In genomic region chr2:229431331-229431954, GRCh38 we compare ENCODE assay signal across 8 cellular contexts.
A peak's percentile ranks its signal among the peaks of the same experiment; 100 is the strongest.
DNase-seq lines count a peak whose midpoint lies in the region; ATAC-seq, FAIRE-seq and TF ChIP-seq lines count a peak whose summit lies in the region.

No MANE protein-coding gene starts in this region.

- no peaks in the 10 kb centered on the region for H3K27me3 ChIP-seq in GM12878 (replicated peaks in 1 of 2; ENCODE audit: control insufficient read depth in 2 of 2, insufficient read depth in 2 of 2, low read length in 1 of 2)
- H3K27me3 ChIP-seq in right lobe of liver = no peaks in the 10 kb centered on the region

- FAIRE-seq in GM12878 (lab: Jason Lieb, UNC) = no peak

- H3K27ac ChIP-seq in GM12878 (ENCODE audit: control insufficient read depth, insufficient read depth) (no peak overlapping the region), right lobe of liver (no peak overlapping the region)

- H3K9me3 ChIP-seq in GM12878 (replicated peaks; ENCODE audit: control insufficient read depth, insufficient read depth, low read length) (no peaks in the 10 kb centered on the region), right lobe of liver (peaks cover 0 to 3% (median 0%) of the 10 kb centered on the region in 4 donors)

- peak; percentile 39 for TF ChIP-seq CTCF in GM10266 (IDR thresholded peaks at IDR 0.05; ENCODE audit: control insufficient read depth, insufficient read depth, low read depth, missing control alignments)
- peak in 2 of 3 experiments; percentile 29 to 30; a peak in 4 of 6 replicates for TF ChIP-seq CTCF in GM12878 (IDR thresholded peaks at IDR 0.05 in 2 of 3, conservative IDR thresholded peaks at IDR 0.05 in 1 of 3; ENCODE audit: control insufficient read depth in 2 of 3, extremely low read depth in 1 of 3, insufficient read depth in 1 of 3, low read depth in 3 of 3, low read length in 3 of 3)
- peak; percentile 27 to 40 (median 37) for TF ChIP-seq CTCF in right lobe of liver (IDR thresholded peaks at IDR 0.05)

- H3K9me3 Mint-ChIP-seq in activated T-cell treated with anti-CD3 and anti-CD28 coated beads, Interleukin-2, amount 50 U/mL, for 24 hours = no peaks in the 10 kb centered on the region

- BruUV-seq in GM12878 (replicated peaks; lab: Mats Ljungman, UMichigan) = no TSS peak

- CTCF ChIA-PET in GM12878 (lab: Yijun Ruan, JAX) = interaction anchor here (0.6 kb wide), 2 partner anchors 156 to 285 kb away, joined by 4 to 6 read pairs; no protein-coding TSS in a partner anchor

- peak; percentile 33 for TF ChIP-seq RAD21 in GM12878 (IDR thresholded peaks at IDR 0.05; ENCODE audit: insufficient read depth, low read depth, low read length)

- H3K4me2 ChIP-seq in GM12878 (ENCODE audit: control insufficient read depth, insufficient read depth) = no peak overlapping the region

- H3K36me3 Mint-ChIP-seq in activated T-cell treated with anti-CD3 and anti-CD28 coated beads, Interleukin-2, amount 50 U/mL, for 24 hours (ENCODE audit: low read depth) = no peaks in the 10 kb centered on the region

- no peak overlapping the region for H3K4me3 Mint-ChIP-seq in activated T-cell treated with anti-CD3 and anti-CD28 coated beads, Interleukin-2, amount 50 U/mL, for 24 hours

- no peaks in the 10 kb centered on the region for H3K79me2 ChIP-seq in GM12878 (ENCODE audit: control insufficient read depth, insufficient read depth, low read length)

- no peak overlapping the region for H2AFZ ChIP-seq in GM12878 (ENCODE audit: control insufficient read depth, low read depth, low read length)

- H3K27ac Mint-ChIP-seq in activated T-cell treated with anti-CD3 and anti-CD28 coated beads, Interleukin-2, amount 50 U/mL, for 24 hours = no peak overlapping the region

- DNase-seq in GM10266 (ENCODE audit: extremely low spot score) (no peak), NCI-H1048 (lab: John Stamatoyannopoulos, UW) (peak; percentile 50), GM12878 (ENCODE audit: low read depth, low spot score) (no peak), right lobe of liver (no peak)
- no peak for DNase-seq in NK-92 treated with Interleukin-12 subunit alpha and Interleukin-12 subunit beta, amount 100 ng/mL, for 24 hours (lab: John Stamatoyannopoulos, UW)
- DNase-seq in central memory CD4-positive, alpha-beta T cell = no peak
- DNase-seq in activated T-cell treated with anti-CD3 and anti-CD28 coated beads, Interleukin-2, amount 50 U/mL, for 24 hours = no peak

- H3K9ac ChIP-seq in GM12878 (ENCODE audit: control insufficient read depth, insufficient read depth, low read length) = no peak overlapping the region

- no peaks in the 10 kb centered on the region for H3K4me1 Mint-ChIP-seq in activated T-cell treated with anti-CD3 and anti-CD28 coated beads, Interleukin-2, amount 50 U/mL, for 24 hours (ENCODE audit: low read depth)

- no peak overlapping the region for H3K4me3 ChIP-seq in GM12878
- no peak overlapping the region for H3K4me3 ChIP-seq in right lobe of liver

- H4K20me1 ChIP-seq in GM12878 (ENCODE audit: control insufficient read depth, insufficient read depth) = no peaks in the 10 kb centered on the region

- TF ChIP-seq POLR2A in GM12878 (IDR thresholded peaks at IDR 0.05; ENCODE audit: low read depth, low read length) (no peak), right lobe of liver (IDR thresholded peaks at IDR 0.05) (no peak)

- ATAC-seq in GM12878 (no peak), right lobe of liver (peak in 2 of 4 donors; percentile 18 to 25), GM21737 (IDR thresholded peaks at IDR 0.05; ENCODE audit: unreplicated experiment) (no peak)

- 32% methylated on average over 2 of the region's 2 CpGs for WGBS in GM12878 (ENCODE audit: insufficient coverage, insufficient replicate concordance, low lambda C conversion rate, missing lambda C conversion rate)
- 18% methylated on average over 2 of the region's 2 CpGs for WGBS in right lobe of liver (ENCODE audit: insufficient coverage, low coverage, low lambda C conversion rate, missing lambda C conversion rate)

- no peak for TF ChIP-seq EP300 in GM12878 (IDR thresholded peaks at IDR 0.05; ENCODE audit: borderline replicate concordance in 1 of 2, control insufficient read depth in 1 of 2, low read depth in 2 of 2, low read length in 2 of 2)

- in situ Hi-C loops in GM12878 (cut with MboI) = no loop called here

- POLR2A ChIA-PET in GM12878 (lab: Charles Lee) = no interaction called here

- RAD21 ChIA-PET in GM12878 (lab: Charles Lee; ENCODE audit: unreplicated experiment) = interaction anchor here (1.0 kb wide), 1 partner anchor 156 kb away, joined by 3 read pairs; no protein-coding TSS in a partner anchor

- intact Hi-C loops in GM12878 (cut with micrococcal nuclease; ENCODE audit: unreplicated experiment) (loop anchor here (1.0 kb wide), 2 partner anchors 156 to 285 kb away; no protein-coding TSS in a partner anchor), right lobe of liver (cut with DNase I) (no loop called here)

- H3K36me3 ChIP-seq in GM12878 (ENCODE audit: control insufficient read depth in 2 of 2, insufficient read depth in 2 of 2, low read length in 1 of 2) = no peaks in the 10 kb centered on the region
- H3K36me3 ChIP-seq in right lobe of liver = no peaks in the 10 kb centered on the region

- SMC1A ChIA-PET in GM12878 (lab: Charles Lee; ENCODE audit: uncharacterized antibody, unreplicated experiment) = interaction anchor here (1.0 kb wide), 1 partner anchor 155 kb away, joined by 8 read pairs; no protein-coding TSS in a partner anchor

- H3K4me1 ChIP-seq in GM12878 (ENCODE audit: control insufficient read depth, insufficient read depth, low read length) (no peaks in the 10 kb centered on the region), right lobe of liver (no peaks in the 10 kb centered on the region)

- H3K27me3 Mint-ChIP-seq in activated T-cell treated with anti-CD3 and anti-CD28 coated beads, Interleukin-2, amount 50 U/mL, for 24 hours = no peaks in the 10 kb centered on the region

TF ChIP-seq in GM12878, 131 proteins besides CTCF, POLR2A, EP300 and RAD21 (continues in another document):
- no peak for TF ChIP-seq PBX3 (IDR thresholded peaks at IDR 0.05; ENCODE audit: insufficient replicate concordance, low read depth, low read length)
- no peak for TF ChIP-seq TARDBP (IDR thresholded peaks at IDR 0.05; ENCODE audit: borderline replicate concordance)
- no peak for TF ChIP-seq ZBTB11 (CRISPR knock-in tag; IDR thresholded peaks at IDR 0.05)
- no peak for TF ChIP-seq TAF1 (IDR thresholded peaks at IDR 0.05; ENCODE audit: borderline replicate concordance, low read depth, low read length)
- TF ChIP-seq CBX5 (IDR thresholded peaks at IDR 0.05; ENCODE audit: low read depth) = no peak
- TF ChIP-seq ZNF384 (IDR thresholded peaks at IDR 0.05; ENCODE audit: borderline replicate concordance, low read depth, low read length) = no peak
- no peak for TF ChIP-seq MTA3 (IDR thresholded peaks at IDR 0.05; ENCODE audit: borderline replicate concordance, low read length)
- no peak; the same call in 1 of the 2 replicates for TF ChIP-seq SMC3 (IDR thresholded peaks at IDR 0.05; ENCODE audit: borderline replicate concordance, low read length)
- no peak for TF ChIP-seq PAX8 (IDR thresholded peaks at IDR 0.05)
- no peak for TF ChIP-seq ETV6 (conservative IDR thresholded peaks at IDR 0.05 in 1 of 2, IDR thresholded peaks at IDR 0.05 in 1 of 2; ENCODE audit: borderline replicate concordance in 1 of 2, low read depth in 1 of 2)
- TF ChIP-seq CREM (IDR thresholded peaks at IDR 0.05; ENCODE audit: low read depth) = no peak
